Comparison of ENCODE assay signal across 12 cellular contexts in genomic region chr1:151158311-151158710, GRCh38. TPM values are rescaled to one million over a fixed set of nuclear protein-coding genes. Genes with fewer than 3 reads are reported as not detected.
DNase-seq lines count a peak whose midpoint lies in the region; ATAC-seq and TF ChIP-seq lines count a peak whose summit lies in the region.
"Had no signal": no experiment of that assay in that cellular context is flagged by ENCODE, and none has a peak within 500 bp of the region (broad histone marks: within the 10 kb centered on the region; RNA-seq: fewer than 3 reads in every experiment).

No MANE protein-coding gene starts in this region.

- H3K9me2 ChIP-seq in MM.1S (replicated peaks; ENCODE audit: insufficient read depth, low read length) = no peaks in the 10 kb centered on the region

- no peaks in the 10 kb centered on the region for H4K20me1 ChIP-seq in MM.1S (ENCODE audit: insufficient read depth, low read length)

- POLR2A ChIA-PET in activated CD4-positive, alpha-beta memory T cell treated with anti-CD3 and anti-CD28 coated beads, Interleukin-2, amount 10 ng/mL, durations not matched to agents 7 days and 5 days (lab: Charles Lee) = interaction anchor here (0.8 to 5.1 kb wide), 9 partner anchors 8 to 134 kb away, joined by 3 to 65 read pairs (median 13); partner anchors contain the start of genes C1orf56, CDC42SE1, GABPB2 and LYSMD1

- no peak for DNase-seq in activated CD4-positive, alpha-beta memory T cell treated with anti-CD3 and anti-CD28 coated beads, Interleukin-2, amount 10 ng/mL, durations not matched to agents 7 days and 5 days
- no peak for DNase-seq in effector memory CD8-positive, alpha-beta T cell
- DNase-seq in stimulated activated CD8-positive, alpha-beta memory T cell treated with anti-CD3 and anti-CD28 coated beads, Interleukin-12 subunit alpha, Interleukin-12 subunit beta, amount 100 ng/mL, for 4 hours (ENCODE audit: low read depth) = peak; percentile 30
- DNase-seq in type B pancreatic cell (ENCODE audit: extremely low spot score, unreplicated experiment) (no peak), MM.1S (no peak), amygdala (lab: John Stamatoyannopoulos, UW) (no peak)
- DNase-seq: NCI-H524, SW 1271 had no signal

- no peak for ATAC-seq in effector memory CD8-positive, alpha-beta T cell (replicated peaks)
- no peak for ATAC-seq in GM18858 (IDR thresholded peaks at IDR 0.05; ENCODE audit: unreplicated experiment)

- no peaks in the 10 kb centered on the region for H3F3A ChIP-seq in MM.1S (ENCODE audit: insufficient read depth, low read length)

- no peak overlapping the region for H2AFZ ChIP-seq in MM.1S (ENCODE audit: low read length)

- H3K27me3 ChIP-seq in MM.1S (replicated peaks; ENCODE audit: insufficient read depth, low read length) = no peaks in the 10 kb centered on the region

- H3K79me2 ChIP-seq in MM.1S (ENCODE audit: low read length) = no peaks in the 10 kb centered on the region

- no peaks in the 10 kb centered on the region for H3K9me3 Mint-ChIP-seq in activated CD4-positive, alpha-beta memory T cell treated with anti-CD3 and anti-CD28 coated beads, Interleukin-2, amount 10 ng/mL, durations not matched to agents 7 days and 5 days
- no peaks in the 10 kb centered on the region for H3K9me3 Mint-ChIP-seq in effector memory CD8-positive, alpha-beta T cell
- H3K9me3 Mint-ChIP-seq in type B pancreatic cell = no peaks in the 10 kb centered on the region
- H3K9me3 Mint-ChIP-seq: neural crest cell had no signal

- TF ChIP-seq CTCF in type B pancreatic cell (conservative IDR thresholded peaks at IDR 0.05) (no peak), MM.1S (IDR thresholded peaks at IDR 0.05; ENCODE audit: low read length) (no peak)

- H3K4me3 ChIP-seq in MM.1S (ENCODE audit: low read length) = no peak overlapping the region

- H3K4me1 ChIP-seq in MM.1S (ENCODE audit: low read length) = no peaks in the 10 kb centered on the region

- H3K9me3 ChIP-seq in KOPT-K1 (ENCODE audit: insufficient read depth, low read length, poor library complexity, severe bottlenecking) (no peaks in the 10 kb centered on the region), MM.1S (replicated peaks; ENCODE audit: insufficient read depth, low read length) (no peaks in the 10 kb centered on the region)

- H3K27me3 Mint-ChIP-seq in activated CD4-positive, alpha-beta memory T cell treated with anti-CD3 and anti-CD28 coated beads, Interleukin-2, amount 10 ng/mL, durations not matched to agents 7 days and 5 days = no peaks in the 10 kb centered on the region
- H3K27me3 Mint-ChIP-seq in effector memory CD8-positive, alpha-beta T cell = no peaks in the 10 kb centered on the region
- H3K27me3 Mint-ChIP-seq in type B pancreatic cell = no peaks in the 10 kb centered on the region

- H3K27ac Mint-ChIP-seq in activated CD4-positive, alpha-beta memory T cell treated with anti-CD3 and anti-CD28 coated beads, Interleukin-2, amount 10 ng/mL, durations not matched to agents 7 days and 5 days = peak overlapping the region; percentile 96
- peak overlapping the region; percentile 73 to 90 for H3K27ac Mint-ChIP-seq in effector memory CD8-positive, alpha-beta T cell
- no peak overlapping the region for H3K27ac Mint-ChIP-seq in type B pancreatic cell

- peaks cover 62% of the 10 kb centered on the region for H3K4me1 Mint-ChIP-seq in activated CD4-positive, alpha-beta memory T cell treated with anti-CD3 and anti-CD28 coated beads, Interleukin-2, amount 10 ng/mL, durations not matched to agents 7 days and 5 days
- H3K4me1 Mint-ChIP-seq in effector memory CD8-positive, alpha-beta T cell (ENCODE audit: low read depth in 2 of 2) = peaks cover 33 to 54% of the 10 kb centered on the region in 2 donors
- H3K4me1 Mint-ChIP-seq in type B pancreatic cell (ENCODE audit: unreplicated experiment) = no peaks in the 10 kb centered on the region

- CTCF ChIA-PET in activated CD4-positive, alpha-beta memory T cell treated with anti-CD3 and anti-CD28 coated beads, Interleukin-2, amount 10 ng/mL, durations not matched to agents 7 days and 5 days (lab: Charles Lee) = interaction anchor here (3.3 to 9.4 kb wide), 4 partner anchors 10 to 133 kb away, joined by 18 to 267 read pairs (median 36); partner anchors contain the start of gene GABPB2

- H3K36me3 ChIP-seq in KOPT-K1 (ENCODE audit: insufficient read depth, low read length) = peaks cover 33% of the 10 kb centered on the region
- H3K36me3 ChIP-seq in MM.1S (replicated peaks; ENCODE audit: insufficient read depth, low read length) = no peaks in the 10 kb centered on the region

- H3K27ac ChIP-seq in KOPT-K1 (ENCODE audit: low read depth, low read length, poor library complexity, severe bottlenecking) = peak overlapping the region; percentile 11
- no peak overlapping the region for H3K27ac ChIP-seq in MM.1S (ENCODE audit: low read length)
- H3K27ac ChIP-seq: epithelial cell of prostate had no signal

- peak overlapping the region; percentile 98 for H3K4me3 Mint-ChIP-seq in activated CD4-positive, alpha-beta memory T cell treated with anti-CD3 and anti-CD28 coated beads, Interleukin-2, amount 10 ng/mL, durations not matched to agents 7 days and 5 days
- peak overlapping the region; percentile 93 to 99 for H3K4me3 Mint-ChIP-seq in effector memory CD8-positive, alpha-beta T cell
- no peak overlapping the region for H3K4me3 Mint-ChIP-seq in type B pancreatic cell
- H3K4me3 Mint-ChIP-seq: neural crest cell had no signal

- no peak overlapping the region for H3K4me2 ChIP-seq in MM.1S (ENCODE audit: low read depth, low read length)

- no peak overlapping the region for H3K9ac ChIP-seq in MM.1S (ENCODE audit: low read length)

- peaks cover 53% of the 10 kb centered on the region for H3K36me3 Mint-ChIP-seq in activated CD4-positive, alpha-beta memory T cell treated with anti-CD3 and anti-CD28 coated beads, Interleukin-2, amount 10 ng/mL, durations not matched to agents 7 days and 5 days (ENCODE audit: low read depth)
- peaks cover 16% of the 10 kb centered on the region for H3K36me3 Mint-ChIP-seq in effector memory CD8-positive, alpha-beta T cell (ENCODE audit: insufficient read depth)
- peaks cover 14% of the 10 kb centered on the region for H3K36me3 Mint-ChIP-seq in type B pancreatic cell

RNA-seq across cellular contexts. Expression of gene TNFAIP8L2, which starts 1.9 kb away (rescaled TPM):
- total RNA-seq in activated CD4-positive, alpha-beta memory T cell treated with anti-CD3 and anti-CD28 coated beads, Interleukin-2, amount 10 ng/mL, durations not matched to agents 7 days and 5 days = 10 to 100 TPM; 31.2 to 32.0 TPM
- total RNA-seq in type B pancreatic cell (ENCODE audit: low replicate concordance) = not detected in 2 replicates
- total RNA-seq: neural crest cell had no signal

RNA-seq across cellular contexts. Expression of gene LYSMD1, which starts 7.4 kb away (rescaled TPM):
- 1 to 10 TPM; 2.0 to 2.1 TPM for total RNA-seq in activated CD4-positive, alpha-beta memory T cell treated with anti-CD3 and anti-CD28 coated beads, Interleukin-2, amount 10 ng/mL, durations not matched to agents 7 days and 5 days
- total RNA-seq in type B pancreatic cell (ENCODE audit: low replicate concordance) = 8.9 and 12.3 TPM in 2 replicates

RNA-seq across cellular contexts. Expression of gene SCNM1, which starts 7.6 kb away (rescaled TPM):
- 10 to 100 TPM; 63.5 to 67.9 TPM for total RNA-seq in activated CD4-positive, alpha-beta memory T cell treated with anti-CD3 and anti-CD28 coated beads, Interleukin-2, amount 10 ng/mL, durations not matched to agents 7 days and 5 days
- total RNA-seq in type B pancreatic cell (ENCODE audit: low replicate concordance) = 39.3 and 42.1 TPM in 2 replicates

RNA-seq across cellular contexts. Expression of gene SEMA6C, which starts 11.9 kb away (rescaled TPM):
- 1 to 10 TPM; 1.8 to 2.3 TPM for total RNA-seq in activated CD4-positive, alpha-beta memory T cell treated with anti-CD3 and anti-CD28 coated beads, Interleukin-2, amount 10 ng/mL, durations not matched to agents 7 days and 5 days
- total RNA-seq in type B pancreatic cell (ENCODE audit: low replicate concordance) = 10.6 and 37.1 TPM in 2 replicates

RNA-seq across cellular contexts. Expression of gene TMOD4, which starts 17.5 kb away (rescaled TPM):
- 1 to 10 TPM; 1.5 to 1.9 TPM for total RNA-seq in activated CD4-positive, alpha-beta memory T cell treated with anti-CD3 and anti-CD28 coated beads, Interleukin-2, amount 10 ng/mL, durations not matched to agents 7 days and 5 days
- total RNA-seq in type B pancreatic cell (ENCODE audit: low replicate concordance) = 1.9 TPM in 2 replicates

Comparison
In these comparisons a context has a peak if more than half of its experiments do, and no peak if none do; other contexts are left out.
1. RNA of gene TNFAIP8L2, which starts 1.9 kb away (total RNA-seq): 31.2 to 32.0 TPM in activated CD4-positive, alpha-beta memory T cell treated with anti-CD3 and anti-CD28 coated beads, Interleukin-2, amount 10 ng/mL, durations not matched to agents 7 days and 5 days; not detected in type B pancreatic cell; every median in the first group is over 10 times any median in the second.